Comparison of ENCODE assay signal across 28 cellular contexts in the genomic region with DNA sequence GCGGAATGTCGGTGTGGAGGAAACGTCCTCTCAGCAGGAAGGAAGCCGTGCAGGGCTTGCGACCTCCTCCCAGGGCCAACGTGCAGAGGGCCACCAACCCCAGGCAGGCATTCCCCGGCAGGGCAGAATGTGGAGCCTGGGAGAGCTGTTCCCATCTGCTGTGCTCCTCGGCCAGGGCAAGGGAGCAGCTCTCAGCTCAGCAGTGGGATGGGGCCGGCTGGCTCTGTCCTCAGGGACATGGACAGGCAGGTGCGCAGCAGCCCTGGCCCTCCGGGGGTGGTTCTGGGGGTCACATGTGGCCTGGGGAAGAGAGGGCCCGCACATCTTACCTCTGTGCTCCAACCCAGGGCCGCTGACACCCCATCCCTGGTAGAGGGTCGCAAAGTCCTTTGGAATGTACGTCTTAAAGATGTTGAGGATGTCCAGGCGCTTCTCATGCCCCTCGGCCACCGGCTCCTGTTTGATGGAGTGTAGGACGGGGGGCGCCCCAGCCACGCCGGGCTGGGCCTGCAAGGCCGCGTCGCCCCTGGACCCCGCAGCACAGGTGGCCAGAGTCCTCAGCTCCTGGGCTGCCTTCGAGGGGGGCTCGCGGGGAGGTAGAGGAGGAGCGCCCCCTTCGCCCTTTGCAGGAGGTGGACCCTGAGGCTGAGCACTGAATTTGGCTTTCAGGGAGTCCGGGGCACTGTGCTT.
"Had no signal": no experiment of that assay in that cellular context is flagged by ENCODE, and none has a peak within 500 bp of the region (broad histone marks: within the 10 kb centered on the region; RNA-seq: fewer than 3 reads in every experiment).

No MANE protein-coding gene starts in this region.

- H3K9me3 ChIP-seq: adrenal gland, body of pancreas, colonic mucosa, esophagus squamous epithelium, mucosa of descending colon, upper lobe of left lung, vagina had no signal

- ATAC-seq: activated CD8-positive, alpha-beta T cell treated with anti-CD3 and anti-CD28 coated beads for 36 hours; activated T-cell treated with anti-CD3 and anti-CD28 coated beads, Interleukin-2, amount 50 U/mL, for 72 hours; body of pancreas; left colon; mucosa of descending colon; natural killer cell treated with Interleukin-12 subunit alpha and Interleukin-12 subunit beta and Interleukin-15 and Interleukin-18, amount 100 ng/mL, for 72 hours; stimulated activated effector memory CD8-positive, alpha-beta T cell treated with anti-CD3 and anti-CD28 coated beads, Interleukin-12 subunit alpha, Interleukin-12 subunit beta, amount 100 ng/mL, for 72 hours; stimulated activated naive CD8-positive, alpha-beta T cell treated with anti-CD3 and anti-CD28 coated beads, Interleukin-15, amount 100 ng/mL, for 72 hours had no signal

- H3K4me3 ChIP-seq: adrenal gland, body of pancreas, colonic mucosa, esophagus squamous epithelium, lung, mucosa of descending colon, skin epidermis, upper lobe of left lung, vagina had no signal

- H3K4me1 ChIP-seq: colonic mucosa had no signal

- H3K27me3 ChIP-seq: adrenal gland, body of pancreas, colonic mucosa, esophagus squamous epithelium, upper lobe of left lung, vagina had no signal

- DNase-seq: activated B cell treated with CpG ODN at 0.5 μM for 24 hours; activated CD4-positive, alpha-beta T cell treated with anti-CD3 and anti-CD28 coated beads, Interleukin-2, amount 50 U/mL, for 1 hour; activated CD8-positive, alpha-beta T cell treated with anti-CD3 and anti-CD28 coated beads for 36 hours; activated effector memory CD4-positive, alpha-beta T cell treated with Interleukin-2 at 50 U/mL for 16 hours; activated naive CD4-positive, alpha-beta T cell treated with anti-CD3 and anti-CD28 coated beads for 36 hours; activated naive CD8-positive, alpha-beta T cell treated with anti-CD3 and anti-CD28 coated beads for 36 hours; activated T-cell treated with anti-CD3 and anti-CD28 coated beads for 4 hours; activated T-cell treated with anti-CD3 and anti-CD28 coated beads, Interleukin-2, amount 50 U/mL, for 72 hours; body of pancreas; cerebellar nuclear complex; colonic mucosa; esophagus squamous epithelium; hippocampal formation; left colon; mesendoderm; mucosa of descending colon; right cardiac atrium; stimulated activated CD4-positive, alpha-beta T cell treated with anti-CD3 and anti-CD28 coated beads, Interleukin-4, amount 100 ng/mL, for 24 hours; stimulated activated naive CD8-positive, alpha-beta T cell treated with anti-CD3 and anti-CD28 coated beads, Interleukin-15, amount 100 ng/mL, for 72 hours; substantia nigra; T-helper 1 cell had no signal

- H3K27ac ChIP-seq: adrenal gland, body of pancreas, colonic mucosa, esophagus squamous epithelium, skin epidermis, upper lobe of left lung, vagina had no signal
